Comparison of ENCODE assay signal across 17 cellular contexts in genomic region chr16:88655053-88655732, GRCh38. TPM values are rescaled to one million over a fixed set of nuclear protein-coding genes. Genes with fewer than 3 reads are reported as not detected.
"Had no signal": no experiment of that assay in that cellular context is flagged by ENCODE, and none has a peak within 500 bp of the region (broad histone marks: within the 10 kb centered on the region; RNA-seq: fewer than 3 reads in every experiment).

No MANE protein-coding gene starts in this region.

- H3K4me3 ChIP-seq: adrenal gland, gastrocnemius medialis, testis had no signal

- ATAC-seq: gastrocnemius medialis; stimulated activated naive CD8-positive, alpha-beta T cell treated with anti-CD3 and anti-CD28 coated beads, Interleukin-15, amount 100 ng/mL, for 72 hours had no signal

- H3K27ac ChIP-seq: adrenal gland, gastrocnemius medialis, testis had no signal

- H3K27ac Mint-ChIP-seq: activated CD4-positive, alpha-beta memory T cell treated with anti-CD3 and anti-CD28 coated beads for 36 hours; activated T-helper 1 cell treated with anti-CD3 and anti-CD28 coated beads, Interleukin-12 subunit alpha, Interleukin-12 subunit beta, Interleukin-2, Interleukin-4 antibody, amounts not matched to agents 30 ng/mL and 10 ng/mL and 1 ng/mL, durations not matched to agents 14 hours and 24 hours and 36 hours; mesothelial cell of epicardium; T-helper 1 cell treated with Interleukin-12 subunit alpha and Interleukin-12 subunit beta and Interleukin-4 antibody, amounts not matched to agents 30 μg/mL and 1 μg/mL, for 36 hours had no signal

- H3K9me3 Mint-ChIP-seq: activated CD4-positive, alpha-beta memory T cell treated with anti-CD3 and anti-CD28 coated beads for 36 hours; activated T-helper 1 cell treated with anti-CD3 and anti-CD28 coated beads, Interleukin-12 subunit alpha, Interleukin-12 subunit beta, Interleukin-2, Interleukin-4 antibody, amounts not matched to agents 30 ng/mL and 10 ng/mL and 1 ng/mL, durations not matched to agents 14 hours and 24 hours and 36 hours; mesothelial cell of epicardium; naive B cell; stimulated activated naive CD8-positive, alpha-beta T cell treated with anti-CD3 and anti-CD28 coated beads, Interleukin-15, amount 100 ng/mL, for 72 hours; T-helper 1 cell treated with Interleukin-12 subunit alpha and Interleukin-12 subunit beta and Interleukin-4 antibody, amounts not matched to agents 30 μg/mL and 1 μg/mL, for 36 hours had no signal

- H3K27me3 Mint-ChIP-seq: activated CD4-positive, alpha-beta memory T cell treated with anti-CD3 and anti-CD28 coated beads for 36 hours; naive B cell; stimulated activated naive CD8-positive, alpha-beta T cell treated with anti-CD3 and anti-CD28 coated beads, Interleukin-15, amount 100 ng/mL, for 72 hours had no signal

- H3K4me3 Mint-ChIP-seq: activated CD4-positive, alpha-beta memory T cell treated with anti-CD3 and anti-CD28 coated beads for 36 hours; activated T-helper 1 cell treated with anti-CD3 and anti-CD28 coated beads, Interleukin-12 subunit alpha, Interleukin-12 subunit beta, Interleukin-2, Interleukin-4 antibody, amounts not matched to agents 30 ng/mL and 10 ng/mL and 1 ng/mL, durations not matched to agents 14 hours and 24 hours and 36 hours; mesothelial cell of epicardium; naive B cell; stimulated activated naive CD8-positive, alpha-beta T cell treated with anti-CD3 and anti-CD28 coated beads, Interleukin-15, amount 100 ng/mL, for 72 hours; T-helper 1 cell treated with Interleukin-12 subunit alpha and Interleukin-12 subunit beta and Interleukin-4 antibody, amounts not matched to agents 30 μg/mL and 1 μg/mL, for 36 hours had no signal

- H3K36me3 Mint-ChIP-seq: naive B cell had no signal

- H3K9me3 ChIP-seq: adrenal gland, gastrocnemius medialis, testis had no signal

- H3K27me3 ChIP-seq: adrenal gland, gastrocnemius medialis, testis had no signal

- DNase-seq: activated CD4-positive, alpha-beta memory T cell treated with anti-CD3 and anti-CD28 coated beads for 36 hours; activated CD8-positive, alpha-beta memory T cell treated with anti-CD3 and anti-CD28 coated beads, Interleukin-2, amount 50 U/mL, for 4 hours; activated naive CD4-positive, alpha-beta T cell; adrenal gland; caudate nucleus; effector memory CD4-positive, alpha-beta T cell; gastrocnemius medialis; naive B cell; occipital lobe; stimulated activated CD4-positive, alpha-beta T cell treated with anti-CD3 and anti-CD28 coated beads, Interleukin-2, amount 100 ng/mL, for 48 hours; stimulated activated naive CD8-positive, alpha-beta T cell treated with anti-CD3 and anti-CD28 coated beads, Interleukin-15, amount 100 ng/mL, for 72 hours; testis had no signal

RNA-seq across cellular contexts. Expression of gene IL17C, which starts 16.8 kb away (rescaled TPM):
- total RNA-seq: activated T-helper 1 cell treated with anti-CD3 and anti-CD28 coated beads, Interleukin-12 subunit alpha, Interleukin-12 subunit beta, Interleukin-2, Interleukin-4 antibody, amounts not matched to agents 30 ng/mL and 10 ng/mL and 1 ng/mL, durations not matched to agents 14 hours and 24 hours and 36 hours; adrenal gland; gastrocnemius medialis; mesothelial cell of epicardium; occipital lobe; pulmonary artery endothelial cell; ureter had no signal
- polyA plus RNA-seq: adrenal gland had no signal
